Comparison of ENCODE assay signal across 19 cellular contexts in genomic region chr2:241629762-241630435, GRCh38. TPM values are rescaled to one million over a fixed set of nuclear protein-coding genes. Genes with fewer than 3 reads are reported as not detected.
DNase-seq lines count a peak whose midpoint lies in the region; FAIRE-seq and TF ChIP-seq lines count a peak whose summit lies in the region.
"Had no signal": no experiment of that assay in that cellular context is flagged by ENCODE, and none has a peak within 500 bp of the region (broad histone marks: within the 10 kb centered on the region; RNA-seq: fewer than 3 reads in every experiment).

No MANE protein-coding gene starts in this region.

- no peak for FAIRE-seq in GM12891 (lab: Jason Lieb, UNC)
- FAIRE-seq: endometrium had no signal

- WGBS in thyroid gland, 2 donors, result 59 to 65% methylated on average over 11 of the region's 11 CpGs

- no peak for TF ChIP-seq POLR2A in thyroid gland (IDR thresholded peaks at IDR 0.05)
- TF ChIP-seq POLR2A in uterus (IDR thresholded peaks at IDR 0.05), result no peak
- TF ChIP-seq POLR2A in GM12891 (IDR thresholded peaks at IDR 0.05; ENCODE audit: low read depth, low read length), result no peak

- DNase-seq in DMS79 (lab: John Stamatoyannopoulos, UW) (peak; percentile 21), DMS79 treated with DMSO at 0.1 percent for 48 hours (lab: John Stamatoyannopoulos, UW) (no peak), chondrocyte (ENCODE audit: low spot score) (no peak), kidney glomerular epithelial cell (lab: John Stamatoyannopoulos, UW) (peak; percentile 15), thyroid gland (peak; percentile 85), uterus (no peak), GM12891 (ENCODE audit: insufficient read length, low spot score) (no peak), mesothelial cell of epicardium (ENCODE audit: low spot score in 2 of 2, unreplicated experiment in 2 of 2) (no peak)
- DNase-seq: activated CD4-positive, alpha-beta T cell treated with anti-CD3 and anti-CD28 coated beads for 36 hours; activated effector memory CD4-positive, alpha-beta T cell treated with anti-CD3 and anti-CD28 coated beads, Interleukin-2, amount 50 U/mL, for 16 hours; amniotic stem cell; foreskin melanocyte; NCI-H1436; NCI-H82; stimulated activated CD4-positive, alpha-beta T cell treated with anti-CD3 and anti-CD28 coated beads, Interleukin-12 subunit alpha, Interleukin-12 subunit beta, amount 100 ng/mL, for 4 hours; testis had no signal

- H3K27ac ChIP-seq in thyroid gland (peak overlapping the region in 2 of 3 donors; percentile 17 to 43), uterus (no peak overlapping the region)
- H3K27ac ChIP-seq: 22Rv1, prostate gland, testis had no signal

- TF ChIP-seq CTCF in chondrocyte (IDR thresholded peaks at IDR 0.05), result no peak
- TF ChIP-seq CTCF in thyroid gland (IDR thresholded peaks at IDR 0.05), result no peak
- no peak for TF ChIP-seq CTCF in uterus (IDR thresholded peaks at IDR 0.05)
- no peak for TF ChIP-seq CTCF in mesothelial cell of epicardium (IDR thresholded peaks at IDR 0.05; ENCODE audit: unreplicated experiment)

- H3K4me3 ChIP-seq in thyroid gland (replicated peaks in 1 of 3) (no peak overlapping the region), uterus (no peak overlapping the region)
- H3K4me3 ChIP-seq: prostate gland, testis had no signal

- intact Hi-C loops in thyroid gland (cut with DNase I) (no loop called here), uterus (cut with DNase I; ENCODE audit: low total_unique reads) (no loop called here)

- H3K27me3 ChIP-seq in thyroid gland, result no peaks in the 10 kb centered on the region
- H3K27me3 ChIP-seq in uterus, result no peaks in the 10 kb centered on the region
- H3K27me3 ChIP-seq: testis had no signal

- H3K4me3 Mint-ChIP-seq in chondrocyte (ENCODE audit: unreplicated experiment) (no peak overlapping the region), mesothelial cell of epicardium (no peak overlapping the region)
- H3K4me3 Mint-ChIP-seq: activated CD4-positive, alpha-beta T cell treated with anti-CD3 and anti-CD28 coated beads for 36 hours had no signal

- H3K4me1 Mint-ChIP-seq in chondrocyte (ENCODE audit: low read depth) (peaks cover 9% of the 10 kb centered on the region), mesothelial cell of epicardium (peaks cover 3% of the 10 kb centered on the region)

- peak overlapping the region; percentile 75 for H3K27ac Mint-ChIP-seq in chondrocyte (ENCODE audit: unreplicated experiment)
- no peak overlapping the region for H3K27ac Mint-ChIP-seq in mesothelial cell of epicardium
- H3K27ac Mint-ChIP-seq: activated CD4-positive, alpha-beta T cell treated with anti-CD3 and anti-CD28 coated beads for 36 hours had no signal

- H3K9me3 Mint-ChIP-seq in chondrocyte (ENCODE audit: low read depth) (no peaks in the 10 kb centered on the region), mesothelial cell of epicardium (no peaks in the 10 kb centered on the region)

- H3K36me3 Mint-ChIP-seq in chondrocyte (ENCODE audit: low read depth) (peaks cover 15% of the 10 kb centered on the region), mesothelial cell of epicardium (peaks cover 30% of the 10 kb centered on the region)

- H3K27me3 Mint-ChIP-seq in chondrocyte (ENCODE audit: low read depth) (no peaks in the 10 kb centered on the region), mesothelial cell of epicardium (ENCODE audit: low read depth) (no peaks in the 10 kb centered on the region)
- H3K27me3 Mint-ChIP-seq: activated CD4-positive, alpha-beta T cell treated with anti-CD3 and anti-CD28 coated beads for 36 hours had no signal

- H3K36me3 ChIP-seq in thyroid gland (peaks cover 13% of the 10 kb centered on the region in 2 donors), uterus (no peaks in the 10 kb centered on the region)

- no peaks in the 10 kb centered on the region for H3K9me3 ChIP-seq in thyroid gland
- no peaks in the 10 kb centered on the region for H3K9me3 ChIP-seq in uterus
- H3K9me3 ChIP-seq: prostate gland, testis had no signal

- H3K4me1 ChIP-seq in thyroid gland (peaks cover 0 to 10% of the 10 kb centered on the region in 2 donors), uterus (no peaks in the 10 kb centered on the region)
- H3K4me1 ChIP-seq: prostate gland, testis had no signal

TF ChIP-seq in GM12891, 5 proteins besides CTCF, POLR2A, EP300 and RAD21:
- TF ChIP-seq POU2F2 (IDR thresholded peaks at IDR 0.05; ENCODE audit: low read depth, low read length) (no peak), SPI1 (IDR thresholded peaks at IDR 0.05; ENCODE audit: low read depth, low read length) (no peak), TAF1 (IDR thresholded peaks at IDR 0.05; ENCODE audit: low read depth, low read length) (no peak), PAX5 (IDR thresholded peaks at IDR 0.05; ENCODE audit: insufficient read depth, low read length, severe bottlenecking) (no peak)
TF ChIP-seq in GM12891: peak in this region for 0.

RNA-seq across cellular contexts. Expression of gene THAP4, which starts 7.1 kb away (rescaled TPM):
- total RNA-seq in chondrocyte (40.9 to 42.4 TPM (median 41.4 TPM) in 3 replicates), thyroid gland (10 to 100 TPM; 42.9 to 53.6 (median 46.2) TPM), uterus (10 to 100 TPM; 21.2 to 42.7 (median 28.9) TPM), mesothelial cell of epicardium (45.7 to 51.5 TPM (median 50.1 TPM) in 3 replicates)
- 38.5 TPM for polyA plus RNA-seq in GM12891 (2012; ENCODE audit: low read depth, missing spikeins)

RNA-seq across cellular contexts. Expression of gene ATG4B, which starts 7.6 kb away (rescaled TPM):
- total RNA-seq in chondrocyte (53.1 to 64.0 TPM (median 57.2 TPM) in 3 replicates), thyroid gland (100 to 1,000 TPM in 1 of 4 donors, 10 to 100 TPM in 3; 58.5 to 129 (median 86.2) TPM), uterus (10 to 100 TPM; 14.4 to 99.8 (median 56.7) TPM), mesothelial cell of epicardium (125 to 135 TPM (median 133 TPM) in 3 replicates)
- 44.9 TPM for polyA plus RNA-seq in GM12891 (2012; ENCODE audit: low read depth, missing spikeins)

RNA-seq across cellular contexts. Expression of gene DTYMK, which starts 56.7 kb away (rescaled TPM):
- total RNA-seq in chondrocyte (22.7 to 32.7 TPM (median 23.1 TPM) in 3 replicates), thyroid gland (10 to 100 TPM in 3 of 4 donors, 1 to 10 TPM in 1; 9.6 to 24.0 (median 15.7) TPM), uterus (10 to 100 TPM in 1 of 4 donors, 1 to 10 TPM in 2, under 1 TPM in 1; 0.59 to 17.8 (median 8.4) TPM), mesothelial cell of epicardium (32.1 to 36.5 TPM (median 35.0 TPM) in 3 replicates)
- 40.4 TPM for polyA plus RNA-seq in GM12891 (2012; ENCODE audit: low read depth, missing spikeins)

Comparison
In these comparisons a context has a peak if more than half of its experiments do, and no peak if none do; other contexts are left out.
1. DNase-seq: peak in DMS79 (single experiment), kidney glomerular epithelial cell (single experiment) and thyroid gland (2 of 2); none in DMS79 treated with DMSO at 0.1 percent for 48 hours (single experiment), chondrocyte (single experiment), uterus (0 of 2), GM12891 (single experiment) and mesothelial cell of epicardium (0 of 2).
2. H3K27ac ChIP-seq: peak in thyroid gland (2 of 3); none in uterus (0 of 2).